ENCODE assay signal across 1 cellular context in the genomic region with DNA sequence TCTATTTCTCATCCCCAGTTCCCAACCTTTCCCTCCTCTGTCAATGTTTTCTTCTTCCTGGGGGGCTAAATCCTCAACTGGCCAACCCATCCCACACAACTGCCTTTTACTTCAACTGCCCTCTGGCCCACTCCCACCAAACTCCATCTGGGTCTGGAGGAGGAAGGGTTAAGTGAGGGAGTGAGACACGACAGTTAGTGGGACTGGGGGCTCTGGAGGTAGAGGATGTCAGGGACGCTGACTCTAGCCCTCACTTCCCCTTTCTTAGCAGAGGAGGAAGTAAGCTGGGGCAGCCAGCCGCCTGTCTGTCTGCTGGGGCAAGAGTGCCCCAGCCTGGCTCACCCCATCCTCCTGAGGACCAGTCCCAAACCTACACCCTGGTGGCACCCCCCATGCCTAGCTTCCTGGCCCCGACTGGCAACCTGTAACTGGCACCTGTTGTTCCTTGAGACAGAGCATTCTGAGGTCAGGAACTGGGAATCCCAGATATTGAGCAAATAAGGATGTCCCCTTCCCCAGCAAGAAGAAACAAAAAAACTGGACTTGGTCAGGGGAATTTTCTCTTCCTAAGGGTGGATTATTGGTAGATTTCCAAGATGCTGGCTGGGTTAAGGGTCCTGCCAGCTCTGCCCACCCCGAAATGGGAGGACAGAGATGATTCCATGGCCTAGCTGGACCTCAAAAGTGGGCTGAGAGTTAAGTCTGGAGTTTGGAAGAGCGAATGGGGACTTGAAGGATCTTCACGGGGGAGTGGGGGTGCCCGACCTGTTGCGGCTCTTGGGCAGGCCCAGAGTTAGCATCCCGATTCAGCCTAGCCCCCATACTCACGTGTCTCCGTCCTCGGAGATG.
TF ChIP-seq lines count a peak whose summit lies in the region.

No MANE protein-coding gene starts in this region.

TF ChIP-seq in HEK293, 187 proteins besides CTCF, POLR2A, EP300 and RAD21 (continued from another document):
- TF ChIP-seq, protein P1, sequence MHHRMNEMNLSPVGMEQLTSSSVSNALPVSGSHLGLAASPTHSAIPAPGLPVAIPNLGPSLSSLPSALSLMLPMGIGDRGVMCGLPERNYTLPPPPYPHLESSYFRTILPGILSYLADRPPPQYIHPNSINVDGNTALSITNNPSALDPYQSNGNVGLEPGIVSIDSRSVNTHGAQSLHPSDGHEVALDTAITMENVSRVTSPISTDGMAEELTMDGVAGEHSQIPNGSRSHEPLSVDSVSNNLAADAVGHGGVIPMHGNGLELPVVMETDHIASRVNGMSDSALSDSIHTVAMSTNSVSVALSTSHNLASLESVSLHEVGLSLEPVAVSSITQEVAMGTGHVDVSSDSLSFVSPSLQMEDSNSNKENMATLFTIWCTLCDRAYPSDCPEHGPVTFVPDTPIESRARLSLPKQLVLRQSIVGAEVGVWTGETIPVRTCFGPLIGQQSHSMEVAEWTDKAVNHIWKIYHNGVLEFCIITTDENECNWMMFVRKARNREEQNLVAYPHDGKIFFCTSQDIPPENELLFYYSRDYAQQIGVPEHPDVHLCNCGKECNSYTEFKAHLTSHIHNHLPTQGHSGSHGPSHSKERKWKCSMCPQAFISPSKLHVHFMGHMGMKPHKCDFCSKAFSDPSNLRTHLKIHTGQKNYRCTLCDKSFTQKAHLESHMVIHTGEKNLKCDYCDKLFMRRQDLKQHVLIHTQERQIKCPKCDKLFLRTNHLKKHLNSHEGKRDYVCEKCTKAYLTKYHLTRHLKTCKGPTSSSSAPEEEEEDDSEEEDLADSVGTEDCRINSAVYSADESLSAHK (tag by site-specific recombination; IDR thresholded peaks at IDR 0.05), result no peak
- TF ChIP-seq, protein P2, sequence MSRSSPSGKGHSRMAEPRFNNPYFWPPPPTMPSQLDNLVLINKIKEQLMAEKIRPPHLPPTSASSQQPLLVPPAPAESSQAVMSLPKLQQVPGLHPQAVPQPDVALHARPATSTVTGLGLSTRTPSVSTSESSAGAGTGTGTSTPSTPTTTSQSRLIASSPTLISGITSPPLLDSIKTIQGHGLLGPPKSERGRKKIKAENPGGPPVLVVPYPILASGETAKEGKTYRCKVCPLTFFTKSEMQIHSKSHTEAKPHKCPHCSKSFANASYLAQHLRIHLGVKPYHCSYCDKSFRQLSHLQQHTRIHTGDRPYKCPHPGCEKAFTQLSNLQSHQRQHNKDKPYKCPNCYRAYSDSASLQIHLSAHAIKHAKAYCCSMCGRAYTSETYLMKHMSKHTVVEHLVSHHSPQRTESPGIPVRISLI (tag by site-specific recombination; IDR thresholded peaks at IDR 0.05), result no peak
- TF ChIP-seq, protein P3, sequence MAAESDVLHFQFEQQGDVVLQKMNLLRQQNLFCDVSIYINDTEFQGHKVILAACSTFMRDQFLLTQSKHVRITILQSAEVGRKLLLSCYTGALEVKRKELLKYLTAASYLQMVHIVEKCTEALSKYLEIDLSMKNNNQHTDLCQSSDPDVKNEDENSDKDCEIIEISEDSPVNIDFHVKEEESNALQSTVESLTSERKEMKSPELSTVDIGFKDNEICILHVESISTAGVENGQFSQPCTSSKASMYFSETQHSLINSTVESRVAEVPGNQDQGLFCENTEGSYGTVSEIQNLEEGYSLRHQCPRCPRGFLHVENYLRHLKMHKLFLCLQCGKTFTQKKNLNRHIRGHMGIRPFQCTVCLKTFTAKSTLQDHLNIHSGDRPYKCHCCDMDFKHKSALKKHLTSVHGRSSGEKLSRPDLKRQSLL (tag by site-specific recombination; IDR thresholded peaks at IDR 0.05), result no peak
- TF ChIP-seq ZNF202 (tag by site-specific recombination; IDR thresholded peaks at IDR 0.05; ENCODE audit: borderline replicate concordance) (no peak), ZNF777 (tag by site-specific recombination; IDR thresholded peaks at IDR 0.05; ENCODE audit: borderline replicate concordance) (no peak), ZNF274 (IDR thresholded peaks at IDR 0.05; ENCODE audit: low read length) (no peak), ZNF274 (tag by site-specific recombination; IDR thresholded peaks at IDR 0.05; ENCODE audit: borderline replicate concordance) (no peak), SCRT1 (tag by site-specific recombination; IDR thresholded peaks at IDR 0.05; ENCODE audit: borderline replicate concordance) (peak; percentile 92), ZNF501 (tag by site-specific recombination; IDR thresholded peaks at IDR 0.05) (no peak), ZNF623 (tag by site-specific recombination; IDR thresholded peaks at IDR 0.05) (no peak), ZNF155 (tag by site-specific recombination; IDR thresholded peaks at IDR 0.05) (no peak), ZNF157 (tag by site-specific recombination; IDR thresholded peaks at IDR 0.05) (no peak), EGR2 (tag by site-specific recombination; IDR thresholded peaks at IDR 0.05; ENCODE audit: low read depth) (peak; percentile 55; the same call in 1 of the 2 replicates)
- TF ChIP-seq, protein P4, sequence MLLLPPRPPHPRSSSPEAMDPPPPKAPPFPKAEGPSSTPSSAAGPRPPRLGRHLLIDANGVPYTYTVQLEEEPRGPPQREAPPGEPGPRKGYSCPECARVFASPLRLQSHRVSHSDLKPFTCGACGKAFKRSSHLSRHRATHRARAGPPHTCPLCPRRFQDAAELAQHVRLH (tag by site-specific recombination; IDR thresholded peaks at IDR 0.05), result no peak
- TF ChIP-seq, protein P5, sequence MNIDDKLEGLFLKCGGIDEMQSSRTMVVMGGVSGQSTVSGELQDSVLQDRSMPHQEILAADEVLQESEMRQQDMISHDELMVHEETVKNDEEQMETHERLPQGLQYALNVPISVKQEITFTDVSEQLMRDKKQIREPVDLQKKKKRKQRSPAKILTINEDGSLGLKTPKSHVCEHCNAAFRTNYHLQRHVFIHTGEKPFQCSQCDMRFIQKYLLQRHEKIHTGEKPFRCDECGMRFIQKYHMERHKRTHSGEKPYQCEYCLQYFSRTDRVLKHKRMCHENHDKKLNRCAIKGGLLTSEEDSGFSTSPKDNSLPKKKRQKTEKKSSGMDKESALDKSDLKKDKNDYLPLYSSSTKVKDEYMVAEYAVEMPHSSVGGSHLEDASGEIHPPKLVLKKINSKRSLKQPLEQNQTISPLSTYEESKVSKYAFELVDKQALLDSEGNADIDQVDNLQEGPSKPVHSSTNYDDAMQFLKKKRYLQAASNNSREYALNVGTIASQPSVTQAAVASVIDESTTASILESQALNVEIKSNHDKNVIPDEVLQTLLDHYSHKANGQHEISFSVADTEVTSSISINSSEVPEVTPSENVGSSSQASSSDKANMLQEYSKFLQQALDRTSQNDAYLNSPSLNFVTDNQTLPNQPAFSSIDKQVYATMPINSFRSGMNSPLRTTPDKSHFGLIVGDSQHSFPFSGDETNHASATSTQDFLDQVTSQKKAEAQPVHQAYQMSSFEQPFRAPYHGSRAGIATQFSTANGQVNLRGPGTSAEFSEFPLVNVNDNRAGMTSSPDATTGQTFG (tag by site-specific recombination; IDR thresholded peaks at IDR 0.05; ENCODE audit: borderline replicate concordance), result no peak
TF ChIP-seq in HEK293: peak in this region for 5.
